ENCODE assay signal across 1 cellular context in genomic region chr5:113276001-113276400, GRCh38.
TF ChIP-seq lines count a peak whose summit lies in the region.

No MANE protein-coding gene starts in this region.

TF ChIP-seq in GM23338, 12 proteins besides CTCF, POLR2A, EP300 and RAD21 (continued from another document):
- TF ChIP-seq ZNF462 (CRISPR knock-in tag; IDR thresholded peaks at IDR 0.05): no peak
- TF ChIP-seq ZNF331 (CRISPR knock-in tag; IDR thresholded peaks at IDR 0.05; ENCODE audit: low read depth): no peak
TF ChIP-seq in GM23338: peak in this region for 0.
